6 cellular contexts compared by ENCODE assay signal in the genomic region with DNA sequence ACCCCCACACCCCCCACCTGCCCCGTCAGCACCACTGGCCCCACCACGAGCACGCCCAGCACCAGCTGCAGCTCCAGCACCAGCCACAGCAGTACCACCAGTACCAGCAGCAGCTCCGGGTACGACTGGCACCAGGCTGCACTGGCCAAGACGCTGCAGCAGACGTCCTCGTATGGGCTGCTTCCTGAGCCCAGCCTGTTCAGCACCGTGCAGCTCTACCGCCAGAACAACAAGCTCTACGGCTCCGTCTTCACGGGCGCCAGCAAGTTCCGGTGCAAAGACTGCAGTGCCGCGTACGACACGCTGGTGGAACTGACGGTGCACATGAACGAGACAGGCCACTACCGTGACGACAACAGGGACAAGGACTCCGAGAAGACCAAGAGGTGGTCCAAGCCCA.
"Had no signal": no experiment of that assay in that cellular context is flagged by ENCODE, and none has a peak within 500 bp of the region (broad histone marks: within the 10 kb centered on the region; RNA-seq: fewer than 3 reads in every experiment).

No MANE protein-coding gene starts in this region.

- DNase-seq: IMR-90, KBM-7, KG1 had no signal

- H3K27ac ChIP-seq: HL-60 had no signal

- ATAC-seq: HepG2, K562 had no signal

- H3K4me3 ChIP-seq: K562 had no signal
